8 cellular contexts compared by ENCODE assay signal in the genomic region with DNA sequence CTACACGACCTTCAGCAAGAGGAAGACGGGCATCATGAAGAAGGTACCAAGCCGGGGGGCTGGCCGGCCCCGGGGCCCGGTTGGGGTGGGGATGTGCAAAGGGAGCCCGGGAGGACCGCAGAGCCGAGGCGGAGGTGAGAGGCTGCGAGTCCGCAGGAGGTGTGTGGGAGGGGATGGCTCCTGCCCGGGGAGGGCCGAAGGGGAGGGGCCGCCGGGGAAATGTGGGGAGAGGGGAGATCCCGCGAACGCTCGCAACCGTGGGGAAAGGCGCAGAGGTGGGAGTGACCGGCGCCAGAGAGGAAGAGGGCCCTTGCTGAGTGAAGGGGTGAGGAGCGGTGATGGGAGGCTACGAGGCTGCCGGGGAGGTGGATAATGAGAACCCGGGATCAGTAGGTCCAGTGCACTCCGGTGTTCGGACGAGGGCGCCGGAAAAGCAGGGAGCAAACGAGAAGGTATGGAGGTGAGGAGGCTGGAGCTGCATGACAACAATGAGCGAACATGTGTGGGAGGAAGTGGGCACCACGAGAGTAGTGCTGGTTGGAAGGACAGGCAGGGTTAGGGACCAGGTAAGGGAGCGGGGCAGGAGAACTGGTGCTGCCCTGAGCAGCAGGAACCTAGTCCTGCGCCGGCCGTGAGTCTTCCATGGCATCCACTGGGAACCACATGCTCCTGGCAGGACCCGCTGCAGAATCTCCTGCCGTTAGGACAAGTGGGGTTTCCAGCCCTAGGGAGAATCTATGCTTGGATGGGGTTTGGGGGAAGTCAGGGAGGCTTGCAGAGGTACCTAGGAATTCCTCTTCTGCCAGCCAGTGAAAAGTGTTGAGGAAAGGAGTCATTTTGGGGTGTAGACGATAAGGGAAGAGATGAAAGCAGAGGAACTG. TPM values are rescaled to one million over a fixed set of nuclear protein-coding genes. Genes with fewer than 3 reads are reported as not detected.
DNase-seq lines count a peak whose midpoint lies in the region; ATAC-seq lines count a peak whose summit lies in the region.

No MANE protein-coding gene starts in this region.

- in situ Hi-C loops in G401 (cut with HindIII; ENCODE audit: low sequenced_read_pairs): no loop called here

- ATAC-seq in GM19035 (IDR thresholded peaks at IDR 0.05; ENCODE audit: unreplicated experiment) (no peak), GM21825 (IDR thresholded peaks at IDR 0.05; ENCODE audit: unreplicated experiment) (no peak)

- DNase-seq in G401 (ENCODE audit: low spot score): peak; percentile 50
- peak; percentile 59 for DNase-seq in NCI-H1092 treated with DMSO at 0.1 percent for 48 hours (lab: John Stamatoyannopoulos, UW)
- peak; percentile 61 to 71 for DNase-seq in activated CD4-positive, alpha-beta T cell treated with anti-CD3 and anti-CD28 coated beads, Interleukin-2, amount 50 U/mL, for 48 hours
- peak; percentile 45 for DNase-seq in effector CD4-positive, alpha-beta T cell
- DNase-seq in mesenteric fat pad (ENCODE audit: low spot score): peak; percentile 93
- peak; percentile 31 to 36 for DNase-seq in stimulated activated CD8-positive, alpha-beta memory T cell treated with anti-CD3 and anti-CD28 coated beads, Interleukin-2, amount 100 ng/mL, for 48 hours (ENCODE audit: low read depth in 2 of 2)

RNA-seq across cellular contexts. Expression of a gene that starts 1.3 kb away (rescaled TPM):
- 43.1 and 46.2 TPM in 2 replicates for total RNA-seq in G401 (2014; rRNA removed; shearing (Covaris generic))
- 34.2 TPM for total RNA-seq in mesenteric fat pad

RNA-seq across cellular contexts. Expression of a gene that starts 9.6 kb away (rescaled TPM):
- 0.98 and 8.9 TPM in 2 replicates for total RNA-seq in G401 (2014; rRNA removed; shearing (Covaris generic))
- total RNA-seq in mesenteric fat pad: 26.6 TPM

RNA-seq across cellular contexts. Expression of a gene that starts 56.9 kb away (rescaled TPM):
- 223 and 291 TPM in 2 replicates for total RNA-seq in G401 (2014; rRNA removed; shearing (Covaris generic))
- total RNA-seq in mesenteric fat pad: 36.5 TPM

Comparison
In these comparisons a context has a peak if more than half of its experiments do, and no peak if none do; other contexts are left out.
1. DNase-seq: peak in every context shown above with its lines; median percentile 93 in mesenteric fat pad; 66 in activated CD4-positive, alpha-beta T cell treated with anti-CD3 and anti-CD28 coated beads, Interleukin-2, amount 50 U/mL, for 48 hours; 59 in NCI-H1092 treated with DMSO at 0.1 percent for 48 hours; 50 in G401; 45 in effector CD4-positive, alpha-beta T cell; 34 in stimulated activated CD8-positive, alpha-beta memory T cell treated with anti-CD3 and anti-CD28 coated beads, Interleukin-2, amount 100 ng/mL, for 48 hours.